Comparison of ENCODE assay signal across 12 cellular contexts in the genomic region with DNA sequence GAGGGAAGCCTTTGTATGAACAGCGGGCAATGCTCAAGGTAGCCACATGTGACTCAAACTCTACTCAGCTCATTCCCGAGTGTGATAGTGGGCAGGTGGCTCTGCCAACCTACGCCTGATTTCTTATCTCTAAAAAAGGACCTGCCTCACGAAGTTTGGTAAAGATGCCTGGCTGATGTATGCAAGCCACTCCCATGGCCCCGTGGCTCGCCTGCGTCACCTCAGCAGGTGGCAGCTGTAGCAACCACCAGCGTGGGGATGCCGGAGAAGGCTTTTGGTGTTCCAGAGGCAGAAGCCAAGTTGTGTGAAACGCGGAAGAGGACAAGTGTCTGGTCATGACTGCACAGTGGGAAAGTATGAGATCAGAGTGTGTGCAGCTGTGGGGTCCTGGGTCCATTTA. TPM values are rescaled to one million over a fixed set of nuclear protein-coding genes. Genes with fewer than 3 reads are reported as not detected.
DNase-seq lines count a peak whose midpoint lies in the region; ATAC-seq and TF ChIP-seq lines count a peak whose summit lies in the region.
"Had no signal": no experiment of that assay in that cellular context is flagged by ENCODE, and none has a peak within 500 bp of the region (broad histone marks: within the 10 kb centered on the region; RNA-seq: fewer than 3 reads in every experiment).

No MANE protein-coding gene starts in this region.

- no peak overlapping the region for H2AK5ac ChIP-seq in trophoblast cell (ENCODE audit: low read length)

- H3K79me2 ChIP-seq in OCI-LY3 (ENCODE audit: low read length) (peaks cover 89% of the 10 kb centered on the region), trophoblast cell (ENCODE audit: control insufficient read depth, insufficient read depth, low read length, poor library complexity) (peaks cover 33% of the 10 kb centered on the region)

- no peak overlapping the region for H3K14ac ChIP-seq in trophoblast cell (ENCODE audit: low read length)

- peak overlapping the region; percentile 50 for H3K4ac ChIP-seq in trophoblast cell (ENCODE audit: low read depth, low read length)

- no peak overlapping the region for H2BK120ac ChIP-seq in trophoblast cell (ENCODE audit: insufficient read depth, low read length, poor library complexity)

- H3K4me1 ChIP-seq in OCI-LY3 (ENCODE audit: low read length) (peaks cover 67% of the 10 kb centered on the region), trophoblast cell (ENCODE audit: control insufficient read depth in 1 of 2, insufficient read depth in 2 of 2, low read length in 2 of 2) (peaks cover 19 to 38% of the 10 kb centered on the region in 2 experiments)

- no CpG with 5 or more reads among the region's 11 CpGs for WGBS in trophoblast cell (ENCODE audit: extremely low coverage, insufficient coverage, insufficient read length)

- H3K18ac ChIP-seq in trophoblast cell (ENCODE audit: low read length) = no peak overlapping the region

- H3K36me3 ChIP-seq in KOPT-K1 (ENCODE audit: insufficient read depth, low read length) = peaks cover 64% of the 10 kb centered on the region
- H3K36me3 ChIP-seq in OCI-LY3 (replicated peaks; ENCODE audit: low read depth, low read length) = peaks cover 70% of the 10 kb centered on the region
- peaks cover 44 to 46% of the 10 kb centered on the region in 2 experiments for H3K36me3 ChIP-seq in trophoblast cell (ENCODE audit: control insufficient read depth in 1 of 2, insufficient read depth in 2 of 2, low read length in 2 of 2)

- no peak overlapping the region for H2BK12ac ChIP-seq in trophoblast cell (ENCODE audit: low read length)

- peak overlapping the region; percentile 26 for H3K4me3 Mint-ChIP-seq in central memory CD8-positive, alpha-beta T cell

- peaks cover 21% of the 10 kb centered on the region for H3K27me3 Mint-ChIP-seq in central memory CD8-positive, alpha-beta T cell

- H3K4me2 ChIP-seq in OCI-LY3 (ENCODE audit: low read length) = peak overlapping the region; percentile 98
- no peak overlapping the region for H3K4me2 ChIP-seq in trophoblast cell (ENCODE audit: low read length)
- H3K4me2 ChIP-seq: hepatocyte had no signal

- no peak for ATAC-seq in central memory CD8-positive, alpha-beta T cell (replicated peaks; ENCODE audit: extremely low read depth, poor library complexity, severe bottlenecking)
- ATAC-seq in GM19023 (IDR thresholded peaks at IDR 0.05; ENCODE audit: unreplicated experiment) (no peak), GM21576 (IDR thresholded peaks at IDR 0.05; ENCODE audit: unreplicated experiment) (no peak), SK-N-SH treated with all-trans-retinoic acid at 6 μM for 48 hours (no peak)

- no peak overlapping the region for H4K12ac ChIP-seq in trophoblast cell (ENCODE audit: low read depth, low read length)

- H3K27ac Mint-ChIP-seq in central memory CD8-positive, alpha-beta T cell (ENCODE audit: low read depth) = peak overlapping the region; percentile 81

- peak overlapping the region; percentile 100 for H3K27ac ChIP-seq in KOPT-K1 (ENCODE audit: low read depth, low read length, poor library complexity, severe bottlenecking)
- H3K27ac ChIP-seq in OCI-LY3 (ENCODE audit: low read length) = peak overlapping the region; percentile 96
- H3K27ac ChIP-seq in trophoblast cell (ENCODE audit: low read depth, low read length) = no peak overlapping the region

- H4K20me1 ChIP-seq in OCI-LY3 (ENCODE audit: insufficient read depth, low read length) = peaks cover 30% of the 10 kb centered on the region

- no peak overlapping the region for H3K23ac ChIP-seq in trophoblast cell (ENCODE audit: low read length)

- DNase-seq in central memory CD8-positive, alpha-beta T cell (ENCODE audit: low spot score in 2 of 2) = no peak
- DNase-seq in trophoblast cell (peak in 1 of 2 donors; percentile 47), NCI-H748 treated with DMSO at 0.1 percent for 48 hours (lab: John Stamatoyannopoulos, UW) (no peak)
- DNase-seq: KBM-7, midbrain, NCI-H82 had no signal

- H2BK5ac ChIP-seq in trophoblast cell (ENCODE audit: low read depth, low read length, poor library complexity) = no peak overlapping the region

- H3K9me3 ChIP-seq in KOPT-K1 (ENCODE audit: insufficient read depth, low read length, poor library complexity, severe bottlenecking) (no peaks in the 10 kb centered on the region), OCI-LY3 (ENCODE audit: insufficient read depth, low read length) (no peaks in the 10 kb centered on the region), trophoblast cell (ENCODE audit: insufficient read depth, low read depth, low read length) (peaks cover 4% of the 10 kb centered on the region)

- H3K79me1 ChIP-seq in trophoblast cell (ENCODE audit: low read length) = peaks cover 10% of the 10 kb centered on the region

- H3K36me3 Mint-ChIP-seq in central memory CD8-positive, alpha-beta T cell (ENCODE audit: insufficient read depth) = peaks cover 1% of the 10 kb centered on the region

- H4K8ac ChIP-seq in trophoblast cell (ENCODE audit: low read depth, low read length) = no peak overlapping the region

- TF ChIP-seq CTCF in OCI-LY3 (IDR thresholded peaks at IDR 0.05; ENCODE audit: low read depth, low read length) = no peak

- H3K9me3 Mint-ChIP-seq in central memory CD8-positive, alpha-beta T cell = no peaks in the 10 kb centered on the region

- no peaks in the 10 kb centered on the region for H3K27me3 ChIP-seq in OCI-LY3 (ENCODE audit: low read depth, low read length)
- no peaks in the 10 kb centered on the region for H3K27me3 ChIP-seq in trophoblast cell (ENCODE audit: insufficient read depth, low read length)
- H3K27me3 ChIP-seq: hepatocyte had no signal

- H2AFZ ChIP-seq in OCI-LY3 (ENCODE audit: low read depth, low read length) (no peak overlapping the region), trophoblast cell (ENCODE audit: insufficient read depth, low read length, poor library complexity) (no peak overlapping the region)
- H2AFZ ChIP-seq: hepatocyte had no signal

- peak overlapping the region; percentile 40 for H3K4me3 ChIP-seq in OCI-LY3 (ENCODE audit: low read length)
- no peak overlapping the region for H3K4me3 ChIP-seq in trophoblast cell (ENCODE audit: low read depth, low read length)
- H3K4me3 ChIP-seq: hepatocyte had no signal

- H4K91ac ChIP-seq in trophoblast cell (ENCODE audit: low read depth, low read length) = no peak overlapping the region

- H3K9ac ChIP-seq in OCI-LY3 (ENCODE audit: low read length) (peak overlapping the region; percentile 71), trophoblast cell (ENCODE audit: low read length) (no peak overlapping the region)

- peaks cover 35% of the 10 kb centered on the region for H3K4me1 Mint-ChIP-seq in central memory CD8-positive, alpha-beta T cell

TF ChIP-seq in SK-N-SH treated with all-trans-retinoic acid at 6 μM for 48 hours, 23 proteins besides CTCF, POLR2A, EP300 and RAD21 (continues in another document):
- TF ChIP-seq, protein P1, sequence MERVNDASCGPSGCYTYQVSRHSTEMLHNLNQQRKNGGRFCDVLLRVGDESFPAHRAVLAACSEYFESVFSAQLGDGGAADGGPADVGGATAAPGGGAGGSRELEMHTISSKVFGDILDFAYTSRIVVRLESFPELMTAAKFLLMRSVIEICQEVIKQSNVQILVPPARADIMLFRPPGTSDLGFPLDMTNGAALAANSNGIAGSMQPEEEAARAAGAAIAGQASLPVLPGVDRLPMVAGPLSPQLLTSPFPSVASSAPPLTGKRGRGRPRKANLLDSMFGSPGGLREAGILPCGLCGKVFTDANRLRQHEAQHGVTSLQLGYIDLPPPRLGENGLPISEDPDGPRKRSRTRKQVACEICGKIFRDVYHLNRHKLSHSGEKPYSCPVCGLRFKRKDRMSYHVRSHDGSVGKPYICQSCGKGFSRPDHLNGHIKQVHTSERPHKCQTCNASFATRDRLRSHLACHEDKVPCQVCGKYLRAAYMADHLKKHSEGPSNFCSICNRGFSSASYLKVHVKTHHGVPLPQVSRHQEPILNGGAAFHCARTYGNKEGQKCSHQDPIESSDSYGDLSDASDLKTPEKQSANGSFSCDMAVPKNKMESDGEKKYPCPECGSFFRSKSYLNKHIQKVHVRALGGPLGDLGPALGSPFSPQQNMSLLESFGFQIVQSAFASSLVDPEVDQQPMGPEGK (CRISPR knock-in tag; IDR thresholded peaks at IDR 0.05; ENCODE audit: borderline replicate concordance) = no peak
- TF ChIP-seq, protein P2, sequence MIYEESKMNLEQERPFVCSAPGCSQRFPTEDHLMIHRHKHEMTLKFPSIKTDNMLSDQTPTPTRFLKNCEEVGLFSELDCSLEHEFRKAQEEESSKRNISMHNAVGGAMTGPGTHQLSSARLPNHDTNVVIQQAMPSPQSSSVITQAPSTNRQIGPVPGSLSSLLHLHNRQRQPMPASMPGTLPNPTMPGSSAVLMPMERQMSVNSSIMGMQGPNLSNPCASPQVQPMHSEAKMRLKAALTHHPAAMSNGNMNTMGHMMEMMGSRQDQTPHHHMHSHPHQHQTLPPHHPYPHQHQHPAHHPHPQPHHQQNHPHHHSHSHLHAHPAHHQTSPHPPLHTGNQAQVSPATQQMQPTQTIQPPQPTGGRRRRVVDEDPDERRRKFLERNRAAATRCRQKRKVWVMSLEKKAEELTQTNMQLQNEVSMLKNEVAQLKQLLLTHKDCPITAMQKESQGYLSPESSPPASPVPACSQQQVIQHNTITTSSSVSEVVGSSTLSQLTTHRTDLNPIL (CRISPR knock-in tag; IDR thresholded peaks at IDR 0.05; ENCODE audit: low read depth) = no peak
- TF ChIP-seq, protein P3, sequence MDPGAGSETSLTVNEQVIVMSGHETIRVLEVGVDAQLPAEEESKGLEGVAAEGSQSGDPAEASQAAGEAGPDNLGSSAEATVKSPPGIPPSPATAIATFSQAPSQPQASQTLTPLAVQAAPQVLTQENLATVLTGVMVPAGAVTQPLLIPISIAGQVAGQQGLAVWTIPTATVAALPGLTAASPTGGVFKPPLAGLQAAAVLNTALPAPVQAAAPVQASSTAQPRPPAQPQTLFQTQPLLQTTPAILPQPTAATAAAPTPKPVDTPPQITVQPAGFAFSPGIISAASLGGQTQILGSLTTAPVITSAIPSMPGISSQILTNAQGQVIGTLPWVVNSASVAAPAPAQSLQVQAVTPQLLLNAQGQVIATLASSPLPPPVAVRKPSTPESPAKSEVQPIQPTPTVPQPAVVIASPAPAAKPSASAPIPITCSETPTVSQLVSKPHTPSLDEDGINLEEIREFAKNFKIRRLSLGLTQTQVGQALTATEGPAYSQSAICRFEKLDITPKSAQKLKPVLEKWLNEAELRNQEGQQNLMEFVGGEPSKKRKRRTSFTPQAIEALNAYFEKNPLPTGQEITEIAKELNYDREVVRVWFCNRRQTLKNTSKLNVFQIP (CRISPR knock-in tag; IDR thresholded peaks at IDR 0.05; ENCODE audit: borderline replicate concordance, low read depth) = no peak

RNA-seq across cellular contexts. Expression of a gene that starts 5.4 kb away (rescaled TPM):
- 538 and 565 TPM in 2 replicates for polyA plus RNA-seq in trophoblast cell (2013)

RNA-seq across cellular contexts. Expression of a gene that starts 16.7 kb away (rescaled TPM):
- polyA plus RNA-seq in trophoblast cell (2013) = 83.8 and 84.0 TPM in 2 replicates

RNA-seq across cellular contexts. Expression of a gene that starts 40.8 kb away (rescaled TPM):
- polyA plus RNA-seq in trophoblast cell (2013) = 53.9 and 58.2 TPM in 2 replicates

RNA-seq across cellular contexts. Expression of a gene that starts 41.1 kb away (rescaled TPM):
- polyA plus RNA-seq in trophoblast cell (2013) = 246 and 256 TPM in 2 replicates

RNA-seq across cellular contexts. Expression of a gene that starts 57.9 kb away (rescaled TPM):
- 290 and 330 TPM in 2 replicates for polyA plus RNA-seq in trophoblast cell (2013)
